Comparison of ENCODE assay signal across 22 cellular contexts in the genomic region with DNA sequence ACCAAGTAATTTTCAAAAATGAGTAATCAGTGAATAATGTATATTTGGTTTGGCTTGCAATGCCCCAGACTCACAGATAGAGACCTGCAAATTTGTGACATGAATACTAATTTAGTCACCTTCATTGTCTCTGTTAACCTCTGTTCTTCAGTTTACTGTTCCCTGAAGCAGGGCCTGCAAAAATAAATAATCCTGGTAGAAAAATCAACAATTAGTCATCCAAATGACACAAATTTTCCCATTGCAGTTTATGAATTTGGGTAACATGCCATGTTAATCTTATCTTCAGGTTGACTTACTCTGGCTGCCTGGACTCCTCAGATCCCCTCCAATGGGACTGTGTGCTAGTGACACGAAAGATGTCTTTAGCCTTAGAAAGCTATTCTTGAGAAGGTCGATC.
"Had no signal": no experiment of that assay in that cellular context is flagged by ENCODE, and none has a peak within 500 bp of the region (broad histone marks: within the 10 kb centered on the region; RNA-seq: fewer than 3 reads in every experiment).

No MANE protein-coding gene starts in this region.

- H3K36me3 Mint-ChIP-seq: immature natural killer cell had no signal

- H3K4me3 ChIP-seq: esophagus squamous epithelium, gastroesophageal sphincter, psoas muscle, sigmoid colon, skin epidermis, stomach, thoracic aorta, transverse colon had no signal

- DNase-seq: effector memory CD8-positive, alpha-beta T cell; esophagus squamous epithelium; foreskin fibroblast; glutamatergic neuron; immature natural killer cell; kidney; left colon; mammary epithelial cell; naive thymus-derived CD4-positive, alpha-beta T cell; nephron progenitor cell; psoas muscle; sigmoid colon; stimulated activated CD4-positive, alpha-beta T cell treated with anti-CD3 and anti-CD28 coated beads, Interleukin-2, amount 100 ng/mL, for 24 hours; stimulated activated naive CD4-positive, alpha-beta T cell; stomach; substantia nigra; transverse colon had no signal

- H3K27me3 Mint-ChIP-seq: dendritic cell treated with granulocyte-macrophage colony-stimulating factor and Interleukin-4, amounts not matched to agents 40 ng/mL and 50 ng/mL, for 4 days; effector memory CD8-positive, alpha-beta T cell had no signal

- H3K4me1 Mint-ChIP-seq: immature natural killer cell; naive thymus-derived CD4-positive, alpha-beta T cell; nephron progenitor cell had no signal

- H3K27ac ChIP-seq: esophagus squamous epithelium, gastroesophageal sphincter, parathyroid adenoma, psoas muscle, sigmoid colon, skin epidermis, stomach, thoracic aorta, transverse colon had no signal

- H3K27me3 ChIP-seq: esophagus squamous epithelium, gastroesophageal sphincter, sigmoid colon, stomach, transverse colon had no signal

- H3K9me3 Mint-ChIP-seq: dendritic cell treated with granulocyte-macrophage colony-stimulating factor and Interleukin-4, amounts not matched to agents 40 ng/mL and 50 ng/mL, for 4 days had no signal

- H3K4me1 ChIP-seq: esophagus squamous epithelium, gastroesophageal sphincter, parathyroid adenoma, psoas muscle, sigmoid colon, stomach, transverse colon had no signal

- H3K9me3 ChIP-seq: esophagus squamous epithelium, psoas muscle, sigmoid colon, thoracic aorta, transverse colon had no signal

- H3K4me3 Mint-ChIP-seq: dendritic cell treated with granulocyte-macrophage colony-stimulating factor and Interleukin-4, amounts not matched to agents 40 ng/mL and 50 ng/mL, for 4 days; effector memory CD8-positive, alpha-beta T cell; immature natural killer cell; naive thymus-derived CD4-positive, alpha-beta T cell; nephron progenitor cell had no signal

- ATAC-seq: effector memory CD8-positive, alpha-beta T cell; gastroesophageal sphincter; left colon; naive thymus-derived CD4-positive, alpha-beta T cell; psoas muscle had no signal

- H3K9ac ChIP-seq: parathyroid adenoma had no signal

- H3K27ac Mint-ChIP-seq: dendritic cell treated with granulocyte-macrophage colony-stimulating factor and Interleukin-4, amounts not matched to agents 40 ng/mL and 50 ng/mL, for 4 days; effector memory CD8-positive, alpha-beta T cell; immature natural killer cell; naive thymus-derived CD4-positive, alpha-beta T cell had no signal

- H3K36me3 ChIP-seq: esophagus squamous epithelium, gastroesophageal sphincter, sigmoid colon, stomach, thoracic aorta, transverse colon had no signal
